ENCODE assay signal across 1 cellular context in genomic region chr16:84718-85452, GRCh38.
TF ChIP-seq lines count a peak whose summit lies in the region.

No MANE protein-coding gene starts in this region.

TF ChIP-seq in H1, 55 proteins besides CTCF, POLR2A, EP300 and RAD21:
- TF ChIP-seq CBX8 (IDR thresholded peaks at IDR 0.05; ENCODE audit: borderline replicate concordance, low read depth, low read length) (no peak), KDM5A (IDR thresholded peaks at IDR 0.05; ENCODE audit: low read length) (no peak), ATF3 (IDR thresholded peaks at IDR 0.05; ENCODE audit: insufficient read depth, low read depth, low read length) (no peak), POLR2AphosphoS5 (IDR thresholded peaks at IDR 0.05; ENCODE audit: low read depth, low read length) (no peak), TEAD4 (IDR thresholded peaks at IDR 0.05; ENCODE audit: low read depth, low read length) (no peak), CHD7 (IDR thresholded peaks at IDR 0.05; ENCODE audit: insufficient replicate concordance, low read length) (no peak), BACH1 (IDR thresholded peaks at IDR 0.05; ENCODE audit: low read length) (no peak), EGR1 (IDR thresholded peaks at IDR 0.05; ENCODE audit: borderline replicate concordance, low read depth, low read length) (no peak), HDAC6 (IDR thresholded peaks at IDR 0.05; ENCODE audit: low read depth, low read length) (no peak), TAF7 (optimal IDR thresholded peaks at IDR 0.05; ENCODE audit: borderline replicate concordance, low read depth, low read length) (no peak), RFX5 (IDR thresholded peaks at IDR 0.05; ENCODE audit: borderline replicate concordance, low read depth, low read length) (no peak), CTBP2 (IDR thresholded peaks at IDR 0.05; ENCODE audit: borderline replicate concordance, insufficient read depth, insufficient read length, low read length) (no peak), GTF2F1 (IDR thresholded peaks at IDR 0.05; ENCODE audit: borderline replicate concordance, low read depth, low read length) (no peak), SIN3A (conservative IDR thresholded peaks at IDR 0.05 in 1 of 2, IDR thresholded peaks at IDR 0.05 in 1 of 2; ENCODE audit: low read depth in 1 of 2, low read length in 2 of 2) (no peak), YY1 (IDR thresholded peaks at IDR 0.05; ENCODE audit: low read depth, low read length) (no peak), CEBPB (IDR thresholded peaks at IDR 0.05; ENCODE audit: low read depth, low read length) (no peak), E2F6 (IDR thresholded peaks at IDR 0.05) (no peak), SP4 (IDR thresholded peaks at IDR 0.05; ENCODE audit: low read length) (no peak), SP1 (IDR thresholded peaks at IDR 0.05; ENCODE audit: low read depth, low read length) (no peak), ATF2 (IDR thresholded peaks at IDR 0.05; ENCODE audit: low read length) (no peak)
